18 cellular contexts compared by ENCODE assay signal in genomic region chr2:11771971-11772615, GRCh38. TPM values are rescaled to one million over a fixed set of nuclear protein-coding genes. Genes with fewer than 3 reads are reported as not detected.
A peak's percentile ranks its signal among the peaks of the same experiment; 100 is the strongest.
DNase-seq lines count a peak whose midpoint lies in the region; ATAC-seq and TF ChIP-seq lines count a peak whose summit lies in the region.
"Had no signal": no experiment of that assay in that cellular context is flagged by ENCODE, and none has a peak within 500 bp of the region (broad histone marks: within the 10 kb centered on the region; RNA-seq: fewer than 3 reads in every experiment).

No MANE protein-coding gene starts in this region.

- WGBS in neuronal stem cell (ENCODE audit: extremely low coverage in 2 of 2, insufficient read length in 2 of 2, insufficient replicate concordance in 1 of 2), 2 donors: no CpG with 5 or more reads among the region's 8 CpGs

- H3K36me3 ChIP-seq in MG63 (peaks cover 97% of the 10 kb centered on the region), neuronal stem cell (replicated peaks in 1 of 2; ENCODE audit: control insufficient read depth in 2 of 2, insufficient read depth in 2 of 2, low read length in 2 of 2) (peaks cover 29 to 95% of the 10 kb centered on the region in 2 donors), uterus (no peaks in the 10 kb centered on the region)

- POLR2A ChIA-PET in naive thymus-derived CD8-positive, alpha-beta T cell (lab: Charles Lee): no interaction called here

- ATAC-seq in naive thymus-derived CD8-positive, alpha-beta T cell: no peak
- ATAC-seq: Panc1, Right ventricle myocardium inferior had no signal

- no peak for TF ChIP-seq POLR2A in uterus (IDR thresholded peaks at IDR 0.05)

- peaks cover 12 to 75% (median 29%) of the 10 kb centered on the region in 3 donors for H3K36me3 Mint-ChIP-seq in naive thymus-derived CD8-positive, alpha-beta T cell

- H3K14ac ChIP-seq in neuronal stem cell (ENCODE audit: low read length): no peak overlapping the region

- no peak overlapping the region for H2AFZ ChIP-seq in neuronal stem cell (ENCODE audit: low read length)

- peaks cover 5 to 23% (median 18%) of the 10 kb centered on the region in 4 donors for H3K4me1 Mint-ChIP-seq in naive thymus-derived CD8-positive, alpha-beta T cell

- H3K4me3 ChIP-seq in MG63 (no peak overlapping the region), neuronal stem cell (ENCODE audit: low read length in 2 of 2) (no peak overlapping the region), uterus (no peak overlapping the region)
- H3K4me3 ChIP-seq: BLaER1 treated with 17β-estradiol and CSF1 and Interleukin-3, amounts not matched to agents 10 nM and 100 nM had no signal

- no peak overlapping the region for H2BK15ac ChIP-seq in neuronal stem cell (ENCODE audit: low read length)

- no peak overlapping the region for H3K4me3 Mint-ChIP-seq in naive thymus-derived CD8-positive, alpha-beta T cell

- H2AK5ac ChIP-seq in neuronal stem cell (ENCODE audit: low read depth, low read length): no peak overlapping the region

- H3K27me3 ChIP-seq in MG63: no peaks in the 10 kb centered on the region
- H3K27me3 ChIP-seq in neuronal stem cell (ENCODE audit: control insufficient read depth in 3 of 3, insufficient read depth in 3 of 3, low read depth in 1 of 3, low read length in 3 of 3): no peaks in the 10 kb centered on the region
- no peaks in the 10 kb centered on the region for H3K27me3 ChIP-seq in uterus
- H3K27me3 ChIP-seq: BLaER1 treated with 17β-estradiol and CSF1 and Interleukin-3, amounts not matched to agents 10 nM and 100 nM had no signal

- no peak overlapping the region for H2BK12ac ChIP-seq in neuronal stem cell (ENCODE audit: low read length)

- DNase-seq in activated CD8-positive, alpha-beta memory T cell treated with anti-CD3 and anti-CD28 coated beads, Interleukin-2, amount 50 U/mL, for 48 hours: peak; percentile 23
- no peak for DNase-seq in activated CD8-positive, alpha-beta memory T cell treated with anti-CD3 and anti-CD28 coated beads for 24 hours
- DNase-seq in MG63 (peak; percentile 79), cerebellum (ENCODE audit: low spot score) (peak; percentile 67), neuronal stem cell (ENCODE audit: low spot score) (no peak), uterus (no peak)
- no peak for DNase-seq in naive thymus-derived CD8-positive, alpha-beta T cell
- DNase-seq in stimulated activated CD4-positive, alpha-beta T cell treated with anti-CD3 and anti-CD28 coated beads, Interleukin-4, amount 100 ng/mL, for 4 hours: no peak
- DNase-seq: DMS153, HCEC 1CT, NCI-H1092, NCI-H2107, NCI-H345, NCI-H748 treated with DMSO at 0.1 percent for 48 hours had no signal

- no peak overlapping the region for H2BK120ac ChIP-seq in neuronal stem cell (ENCODE audit: low read depth, low read length)

- no peak overlapping the region for H3K27ac ChIP-seq in neuronal stem cell (replicated peaks; ENCODE audit: low read length)
- H3K27ac ChIP-seq in uterus: no peak overlapping the region
- H3K27ac ChIP-seq: BLaER1 treated with 17β-estradiol and CSF1 and Interleukin-3, amounts not matched to agents 10 nM and 100 nM had no signal

- no peaks in the 10 kb centered on the region for H3K4me1 ChIP-seq in neuronal stem cell (ENCODE audit: control insufficient read depth in 2 of 2, insufficient read depth in 1 of 2, low read depth in 1 of 2, low read length in 2 of 2)
- H3K4me1 ChIP-seq in uterus: no peaks in the 10 kb centered on the region

- H3K27me3 Mint-ChIP-seq in naive thymus-derived CD8-positive, alpha-beta T cell: no peaks in the 10 kb centered on the region
- H3K27me3 Mint-ChIP-seq: IgD-negative memory B cell had no signal

- H3K79me1 ChIP-seq in neuronal stem cell (ENCODE audit: low read depth, low read length): no peaks in the 10 kb centered on the region

- no peaks in the 10 kb centered on the region for H3K9me3 Mint-ChIP-seq in naive thymus-derived CD8-positive, alpha-beta T cell
- H3K9me3 Mint-ChIP-seq: IgD-negative memory B cell had no signal

- H3K18ac ChIP-seq in neuronal stem cell (ENCODE audit: low read length): no peak overlapping the region

- H3K4me2 ChIP-seq in neuronal stem cell (ENCODE audit: insufficient read depth, low read length, poor library complexity, severe bottlenecking): no peak overlapping the region
- H3K4me2 ChIP-seq: BLaER1 treated with 17β-estradiol and CSF1 and Interleukin-3, amounts not matched to agents 10 nM and 100 nM had no signal

- H3K23ac ChIP-seq in neuronal stem cell (ENCODE audit: low read depth, low read length, poor library complexity): peak overlapping the region; percentile 28

- no peak overlapping the region for H4K8ac ChIP-seq in neuronal stem cell (ENCODE audit: low read depth, low read length)

- no peak overlapping the region for H3K4ac ChIP-seq in neuronal stem cell (ENCODE audit: low read length)

- H3K27ac Mint-ChIP-seq in naive thymus-derived CD8-positive, alpha-beta T cell: peak overlapping the region in 3 of 10 donors; percentile 12 to 64 (median 36)
- H3K27ac Mint-ChIP-seq: IgD-negative memory B cell had no signal

- H4K91ac ChIP-seq in neuronal stem cell (ENCODE audit: low read depth, low read length, poor library complexity): no peak overlapping the region

- no peaks in the 10 kb centered on the region for H3K9me3 ChIP-seq in MG63
- peaks cover under 1 to 9% of the 10 kb centered on the region in 2 donors for H3K9me3 ChIP-seq in neuronal stem cell (replicated peaks in 1 of 2; ENCODE audit: control insufficient read depth in 2 of 2, insufficient read depth in 1 of 2, low read depth in 1 of 2, low read length in 2 of 2)
- H3K9me3 ChIP-seq in uterus: no peaks in the 10 kb centered on the region
- H3K9me3 ChIP-seq: BLaER1 treated with 17β-estradiol and CSF1 and Interleukin-3, amounts not matched to agents 10 nM and 100 nM had no signal

- no peak overlapping the region for H2BK5ac ChIP-seq in neuronal stem cell (ENCODE audit: low read length)

- intact Hi-C loops in uterus (cut with DNase I; ENCODE audit: low total_unique reads): no loop called here

- H3K9ac ChIP-seq in neuronal stem cell (ENCODE audit: low read depth, low read length, poor library complexity): no peak overlapping the region
- H3K9ac ChIP-seq: BLaER1 treated with 17β-estradiol and CSF1 and Interleukin-3, amounts not matched to agents 10 nM and 100 nM had no signal

- TF ChIP-seq CTCF in uterus (IDR thresholded peaks at IDR 0.05): no peak

RNA-seq across cellular contexts. Expression of gene LPIN1, which starts 25.7 kb away (rescaled TPM):
- total RNA-seq in MG63 (2014; rRNA removed; shearing (Covaris generic); ENCODE audit: low replicate concordance): 139 and 207 TPM in 2 replicates
- 45.2 TPM for total RNA-seq in cerebellum
- polyA plus RNA-seq in neuronal stem cell (2013, experiment 1 of 2): 19.1 TPM
- polyA plus RNA-seq in neuronal stem cell (2013, experiment 2 of 2): 20.2 TPM
- total RNA-seq in naive thymus-derived CD8-positive, alpha-beta T cell: 10 to 100 TPM; 76.1 to 82.4 TPM
- 10 to 100 TPM; 15.7 to 27.5 (median 19.9) TPM for polyA plus RNA-seq in naive thymus-derived CD8-positive, alpha-beta T cell
- total RNA-seq in uterus: 10 to 100 TPM; 19.0 to 52.3 (median 30.5) TPM

Comparison
In these comparisons a context has a peak if more than half of its experiments do, and no peak if none do; other contexts are left out.
1. DNase-seq: peak in activated CD8-positive, alpha-beta memory T cell treated with anti-CD3 and anti-CD28 coated beads, Interleukin-2, amount 50 U/mL, for 48 hours (single experiment), MG63 (single experiment) and cerebellum (single experiment); none in activated CD8-positive, alpha-beta memory T cell treated with anti-CD3 and anti-CD28 coated beads for 24 hours (single experiment), neuronal stem cell (single experiment), naive thymus-derived CD8-positive, alpha-beta T cell (0 of 10), stimulated activated CD4-positive, alpha-beta T cell treated with anti-CD3 and anti-CD28 coated beads, Interleukin-4, amount 100 ng/mL, for 4 hours (0 of 2) and uterus (0 of 2).